In genomic region chr20:380763-381580, GRCh38 we compare ENCODE assay signal across 1 cellular context.
TF ChIP-seq lines count a peak whose summit lies in the region.

No MANE protein-coding gene starts in this region.

TF ChIP-seq in HepG2, 621 proteins besides CTCF, POLR2A, EP300 and RAD21 (continued from another document and continues in another):
- TF ChIP-seq ZBTB14 (CRISPR knock-in tag; IDR thresholded peaks at IDR 0.05) (peak; percentile 85), SIN3A (IDR thresholded peaks at IDR 0.05; ENCODE audit: borderline replicate concordance, low read depth, low read length) (no peak), FOXP1 (IDR thresholded peaks at IDR 0.05) (no peak), FOXP1 (CRISPR knock-in tag; IDR thresholded peaks at IDR 0.05) (peak; percentile 50; the same call in 1 of the 2 replicates), HDAC1 (CRISPR knock-in tag; IDR thresholded peaks at IDR 0.05) (peak; percentile 93), ZMYM3 (CRISPR knock-in tag; IDR thresholded peaks at IDR 0.05) (no peak), PCBP2 (optimal IDR thresholded peaks at IDR 0.05; ENCODE audit: low read depth, low read length, poor library complexity, severe bottlenecking) (no peak), ZNF782 (CRISPR knock-in tag; IDR thresholded peaks at IDR 0.05; ENCODE audit: borderline replicate concordance) (peak; percentile 4), SRY (CRISPR knock-in tag; IDR thresholded peaks at IDR 0.05) (peak; percentile 96), FOSL2 (CRISPR knock-in tag; IDR thresholded peaks at IDR 0.05) (peak; percentile 88), ZNF18 (CRISPR knock-in tag; IDR thresholded peaks at IDR 0.05; ENCODE audit: insufficient replicate concordance) (no peak), GZF1 (CRISPR knock-in tag; IDR thresholded peaks at IDR 0.05) (peak; percentile 48; the same call in 1 of the 2 replicates), ZNF891 (CRISPR knock-in tag; IDR thresholded peaks at IDR 0.05) (peak; percentile 93), ZMAT5 (CRISPR knock-in tag; IDR thresholded peaks at IDR 0.05; ENCODE audit: borderline replicate concordance, low read depth) (no peak), ZNF678 (CRISPR knock-in tag; IDR thresholded peaks at IDR 0.05) (peak; percentile 88; the same call in 1 of the 2 replicates), ZNF713 (CRISPR knock-in tag; IDR thresholded peaks at IDR 0.05) (no peak), ZBTB34 (CRISPR knock-in tag; IDR thresholded peaks at IDR 0.05) (peak; percentile 74; the same call in 1 of the 2 replicates), ZXDC (CRISPR knock-in tag; IDR thresholded peaks at IDR 0.05) (0 out of 2 replicates have a peak, but pooled peaks have one; percentile 43), ZNF430 (CRISPR knock-in tag; IDR thresholded peaks at IDR 0.05) (0 out of 2 replicates have a peak, but pooled peaks have one; percentile 29), CAMTA2 (CRISPR knock-in tag; IDR thresholded peaks at IDR 0.05; ENCODE audit: borderline replicate concordance) (0 out of 2 replicates have a peak, but pooled peaks have one; percentile 59), CEBPB (IDR thresholded peaks at IDR 0.05; ENCODE audit: borderline replicate concordance, low read depth, low read length) (peak; percentile 96), ZNF567 (CRISPR knock-in tag; IDR thresholded peaks at IDR 0.05; ENCODE audit: borderline replicate concordance) (no peak), DBP (CRISPR knock-in tag; IDR thresholded peaks at IDR 0.05; ENCODE audit: not compliant biosample characterization) (peak; percentile 10), HNRNPLL (IDR thresholded peaks at IDR 0.05; ENCODE audit: low read depth, low read length, poor library complexity, severe bottlenecking) (peak; percentile 15), CENPX (CRISPR knock-in tag; IDR thresholded peaks at IDR 0.05) (no peak), THAP7 (CRISPR knock-in tag; IDR thresholded peaks at IDR 0.05) (no peak), ZNF788 (CRISPR knock-in tag; IDR thresholded peaks at IDR 0.05; ENCODE audit: borderline replicate concordance) (peak; percentile 48; the same call in 1 of the 2 replicates), SAFB2 (CRISPR knock-in tag; IDR thresholded peaks at IDR 0.05; ENCODE audit: borderline replicate concordance, low read depth) (no peak; the same call in 1 of the 2 replicates), FOXO4 (CRISPR knock-in tag; conservative IDR thresholded peaks at IDR 0.05) (peak; percentile 93; the same call in 1 of the 2 replicates), HMG20A (CRISPR knock-in tag; IDR thresholded peaks at IDR 0.05; ENCODE audit: borderline replicate concordance) (peak; percentile 42; the same call in 1 of the 2 replicates), HBP1 (CRISPR knock-in tag; IDR thresholded peaks at IDR 0.05; ENCODE audit: low read depth) (peak; percentile 20; the same call in 1 of the 2 replicates), ZNF225 (CRISPR knock-in tag; IDR thresholded peaks at IDR 0.05) (peak; percentile 89), ZNF124 (CRISPR knock-in tag; IDR thresholded peaks at IDR 0.05) (0 out of 2 replicates have a peak, but pooled peaks have one; percentile 67), ARID2 (CRISPR knock-in tag; IDR thresholded peaks at IDR 0.05; ENCODE audit: borderline replicate concordance) (peak; percentile 91), ZNF17 (CRISPR knock-in tag; IDR thresholded peaks at IDR 0.05) (0 out of 2 replicates have a peak, but pooled peaks have one; percentile 61), THAP11 (CRISPR knock-in tag; IDR thresholded peaks at IDR 0.05) (peak; percentile 83), HES4 (CRISPR knock-in tag; IDR thresholded peaks at IDR 0.05; ENCODE audit: borderline replicate concordance) (peak; percentile 73; the same call in 1 of the 2 replicates), ZNF746 (CRISPR knock-in tag; IDR thresholded peaks at IDR 0.05) (peak; percentile 93)
